ENCODE assay signal across 22 cellular contexts in genomic region chr18:79472176-79472575, GRCh38.
"Had no signal": no experiment of that assay in that cellular context is flagged by ENCODE, and none has a peak within 500 bp of the region (broad histone marks: within the 10 kb centered on the region; RNA-seq: fewer than 3 reads in every experiment).

No MANE protein-coding gene starts in this region.

- H3K4me1 Mint-ChIP-seq: activated CD4-positive, alpha-beta memory T cell treated with anti-CD3 and anti-CD28 coated beads, Interleukin-2, amount 10 ng/mL, durations not matched to agents 7 days and 5 days had no signal

- H3K4me3 ChIP-seq: ascending aorta, body of pancreas, K562, PC-9 had no signal

- H3K9me3 Mint-ChIP-seq: activated CD4-positive, alpha-beta memory T cell treated with anti-CD3 and anti-CD28 coated beads, Interleukin-2, amount 10 ng/mL, durations not matched to agents 7 days and 5 days; activated naive CD4-positive, alpha-beta T cell treated with anti-CD3 and anti-CD28 coated beads, Interleukin-2, amount 50 U/mL, for 24 hours; activated naive CD8-positive, alpha-beta T cell treated with anti-CD3 and anti-CD28 coated beads, Interleukin-2, amount 50 U/mL, for 24 hours; T-helper 1 cell treated with Interleukin-12 subunit alpha and Interleukin-12 subunit beta and Interleukin-4 antibody, amounts not matched to agents 30 μg/mL and 1 μg/mL, for 36 hours had no signal

- H3K4me1 ChIP-seq: ascending aorta, body of pancreas had no signal

- H3K4me2 ChIP-seq: PC-9 had no signal

- H2AFZ ChIP-seq: PC-9 had no signal

- H3K4me3 Mint-ChIP-seq: activated CD4-positive, alpha-beta memory T cell treated with anti-CD3 and anti-CD28 coated beads, Interleukin-2, amount 10 ng/mL, durations not matched to agents 7 days and 5 days; activated naive CD4-positive, alpha-beta T cell treated with anti-CD3 and anti-CD28 coated beads, Interleukin-2, amount 50 U/mL, for 24 hours; activated naive CD8-positive, alpha-beta T cell treated with anti-CD3 and anti-CD28 coated beads, Interleukin-2, amount 50 U/mL, for 24 hours; T-helper 1 cell treated with Interleukin-12 subunit alpha and Interleukin-12 subunit beta and Interleukin-4 antibody, amounts not matched to agents 30 μg/mL and 1 μg/mL, for 36 hours had no signal

- H3K27me3 ChIP-seq: ascending aorta, body of pancreas had no signal

- H3K27ac Mint-ChIP-seq: activated CD4-positive, alpha-beta memory T cell treated with anti-CD3 and anti-CD28 coated beads, Interleukin-2, amount 10 ng/mL, durations not matched to agents 7 days and 5 days; T-helper 1 cell treated with Interleukin-12 subunit alpha and Interleukin-12 subunit beta and Interleukin-4 antibody, amounts not matched to agents 30 μg/mL and 1 μg/mL, for 36 hours had no signal

- H3K27me3 Mint-ChIP-seq: activated CD4-positive, alpha-beta memory T cell treated with anti-CD3 and anti-CD28 coated beads, Interleukin-2, amount 10 ng/mL, durations not matched to agents 7 days and 5 days; activated naive CD4-positive, alpha-beta T cell treated with anti-CD3 and anti-CD28 coated beads, Interleukin-2, amount 50 U/mL, for 24 hours; activated naive CD8-positive, alpha-beta T cell treated with anti-CD3 and anti-CD28 coated beads, Interleukin-2, amount 50 U/mL, for 24 hours had no signal

- H3K9me3 ChIP-seq: ascending aorta, body of pancreas had no signal

- DNase-seq: activated CD4-positive, alpha-beta memory T cell treated with anti-CD3 and anti-CD28 coated beads, Interleukin-2, amount 10 ng/mL, durations not matched to agents 7 days and 5 days; activated CD4-positive, alpha-beta T cell treated with anti-CD3 and anti-CD28 coated beads, Interleukin-2, amount 50 U/mL, for 1 hour; activated CD8-positive, alpha-beta memory T cell treated with anti-CD3 and anti-CD28 coated beads, Interleukin-2, amount 50 U/mL, for 48 hours; activated gamma-delta T cell; activated naive CD8-positive, alpha-beta T cell treated with anti-CD3 and anti-CD28 coated beads, Interleukin-2, amount 50 U/mL, for 24 hours; activated T-cell treated with anti-CD3 and anti-CD28 coated beads, Interleukin-2, amount 50 U/mL, for 1 hour; amniotic stem cell; body of pancreas; central memory CD4-positive, alpha-beta T cell; Kasumi-1; NCI-H1105 treated with DMSO at 0.1 percent for 48 hours; NCI-H1436 treated with DMSO at 0.1 percent for 48 hours; NCI-H187; NCI-H2081; NCI-H446; NCI-H524; PC-9; SHP77 treated with DMSO at 0.1 percent for 48 hours had no signal

- ATAC-seq: activated naive CD8-positive, alpha-beta T cell treated with anti-CD3 and anti-CD28 coated beads, Interleukin-2, amount 50 U/mL, for 24 hours; body of pancreas; K562 had no signal

- H3K27ac ChIP-seq: ascending aorta, body of pancreas, PC-9 had no signal
